ENCODE assay signal across 15 cellular contexts in genomic region chr14:102089621-102090343, GRCh38. TPM values are rescaled to one million over a fixed set of nuclear protein-coding genes. Genes with fewer than 3 reads are reported as not detected.
DNase-seq lines count a peak whose midpoint lies in the region; ATAC-seq, FAIRE-seq and TF ChIP-seq lines count a peak whose summit lies in the region.
"Had no signal": no experiment of that assay in that cellular context is flagged by ENCODE, and none has a peak within 500 bp of the region (broad histone marks: within the 10 kb centered on the region; RNA-seq: fewer than 3 reads in every experiment).

No MANE protein-coding gene starts in this region.

- H3K27me3 Mint-ChIP-seq in activated naive CD4-positive, alpha-beta T cell treated with anti-CD3 and anti-CD28 coated beads, Interleukin-2, amount 50 U/mL, for 24 hours, result no peaks in the 10 kb centered on the region
- H3K27me3 Mint-ChIP-seq in activated CD4-positive, alpha-beta memory T cell treated with anti-CD3 and anti-CD28 coated beads, Interleukin-2, amount 10 ng/mL, durations not matched to agents 7 days and 5 days, result no peaks in the 10 kb centered on the region

- H3K9ac ChIP-seq in HepG2 (ENCODE audit: insufficient read depth, low read depth, low read length) (no peak overlapping the region), SK-N-SH (no peak overlapping the region), colonic mucosa (ENCODE audit: low read depth in 2 of 2, low read length in 2 of 2) (no peak overlapping the region)

- intact Hi-C loops in HepG2 (cut with micrococcal nuclease; ENCODE audit: unreplicated experiment) (no loop called here), colonic mucosa (cut with DNase I) (loop anchor here (5.0 kb wide), 1 partner anchor 127 kb away; the partner anchor contains the start of gene DYNC1H1)

- no peak for DNase-seq in activated naive CD4-positive, alpha-beta T cell (lab: John Stamatoyannopoulos, UW)
- DNase-seq in activated CD4-positive, alpha-beta memory T cell treated with anti-CD3 and anti-CD28 coated beads, Interleukin-2, amount 10 ng/mL, durations not matched to agents 7 days and 5 days, result no peak
- DNase-seq in HepG2 (ENCODE audit: low spot score), result no peak
- DNase-seq in substantia nigra (lab: John Stamatoyannopoulos, UW), result no peak
- no peak for DNase-seq in SK-N-SH
- no peak for DNase-seq in colonic mucosa
- no peak for DNase-seq in MG63
- DNase-seq: GOT3, KG1, NCI-H1930, NCI-H774, psoas muscle, T-helper 9 cell had no signal

- peaks cover 21% of the 10 kb centered on the region for H3K4me1 Mint-ChIP-seq in activated naive CD4-positive, alpha-beta T cell treated with anti-CD3 and anti-CD28 coated beads, Interleukin-2, amount 50 U/mL, for 24 hours
- H3K4me1 Mint-ChIP-seq in activated CD4-positive, alpha-beta memory T cell treated with anti-CD3 and anti-CD28 coated beads, Interleukin-2, amount 10 ng/mL, durations not matched to agents 7 days and 5 days, result peaks cover 33% of the 10 kb centered on the region

- no peak for ATAC-seq in HepG2
- ATAC-seq: psoas muscle had no signal

- peaks cover 16% of the 10 kb centered on the region for H3K36me3 Mint-ChIP-seq in activated naive CD4-positive, alpha-beta T cell treated with anti-CD3 and anti-CD28 coated beads, Interleukin-2, amount 50 U/mL, for 24 hours
- H3K36me3 Mint-ChIP-seq in activated CD4-positive, alpha-beta memory T cell treated with anti-CD3 and anti-CD28 coated beads, Interleukin-2, amount 10 ng/mL, durations not matched to agents 7 days and 5 days (ENCODE audit: low read depth), result peaks cover 16% of the 10 kb centered on the region

- H3K9me3 Mint-ChIP-seq in activated naive CD4-positive, alpha-beta T cell treated with anti-CD3 and anti-CD28 coated beads, Interleukin-2, amount 50 U/mL, for 24 hours, result no peaks in the 10 kb centered on the region
- H3K9me3 Mint-ChIP-seq in activated CD4-positive, alpha-beta memory T cell treated with anti-CD3 and anti-CD28 coated beads, Interleukin-2, amount 10 ng/mL, durations not matched to agents 7 days and 5 days, result no peaks in the 10 kb centered on the region

- H3K4me2 ChIP-seq in HepG2 (ENCODE audit: low read depth, low read length) (no peak overlapping the region), SK-N-SH (no peak overlapping the region)

- H3K4me3 ChIP-seq in HepG2 (replicated peaks in 1 of 3; ENCODE audit: insufficient read depth in 1 of 3, low read depth in 2 of 3, low read length in 3 of 3) (no peak overlapping the region), SK-N-SH (ENCODE audit: low read depth in 2 of 2, low read length in 1 of 2) (no peak overlapping the region), colonic mucosa (no peak overlapping the region), MG63 (no peak overlapping the region)
- H3K4me3 ChIP-seq: psoas muscle had no signal

- H3K79me2 ChIP-seq in HepG2 (ENCODE audit: insufficient read depth, low read length), result peaks cover 21% of the 10 kb centered on the region
- peaks cover 20% of the 10 kb centered on the region for H3K79me2 ChIP-seq in SK-N-SH (ENCODE audit: insufficient read depth)

- no TSS peak for BruUV-seq in HepG2 (replicated peaks; lab: Mats Ljungman, UMichigan)

- H3K27ac Mint-ChIP-seq in activated naive CD4-positive, alpha-beta T cell treated with anti-CD3 and anti-CD28 coated beads, Interleukin-2, amount 50 U/mL, for 24 hours, result peak overlapping the region; percentile 71
- peak overlapping the region; percentile 40 for H3K27ac Mint-ChIP-seq in activated CD4-positive, alpha-beta memory T cell treated with anti-CD3 and anti-CD28 coated beads, Interleukin-2, amount 10 ng/mL, durations not matched to agents 7 days and 5 days

- in situ Hi-C loops in HepG2 (cut with HindIII; ENCODE audit: extremely low pct_ligation_motif_present, low pct_unique_long_range_greater_than_20kb), result loop anchor here (25.0 kb wide), 1 partner anchor 377 kb away; no protein-coding TSS in a partner anchor

- H3K27me3 ChIP-seq in HepG2 (ENCODE audit: control insufficient read depth in 1 of 2, insufficient read depth in 2 of 2, low read length in 2 of 2) (peaks cover 2 to 15% of the 10 kb centered on the region in 2 experiments; a peak in 2 of 5 replicates), SK-N-SH (ENCODE audit: insufficient read depth) (no peaks in the 10 kb centered on the region), colonic mucosa (no peaks in the 10 kb centered on the region), MG63 (no peaks in the 10 kb centered on the region)

- WGBS in HepG2 (ENCODE audit: low lambda C conversion rate), result 73% methylated on average over 11 of the region's 11 CpGs
- WGBS in SK-N-SH (ENCODE audit: low lambda C conversion rate), result 91% methylated on average over 9 of the region's 11 CpGs

- H3K36me3 ChIP-seq in HepG2 (replicated peaks in 1 of 2; ENCODE audit: control insufficient read depth in 1 of 2, insufficient read depth in 2 of 2, low read length in 2 of 2) (peaks cover 3 to 8% of the 10 kb centered on the region in 2 experiments; a peak in 4 of 5 replicates), SK-N-SH (replicated peaks in 1 of 2; ENCODE audit: control insufficient read depth in 1 of 2, insufficient read depth in 2 of 2, low read length in 1 of 2) (peaks cover 13 to 14% of the 10 kb centered on the region in 2 experiments), colonic mucosa (no peaks in the 10 kb centered on the region), MG63 (peaks cover 15% of the 10 kb centered on the region)

- peak overlapping the region; percentile 97 for H3K4me3 Mint-ChIP-seq in activated naive CD4-positive, alpha-beta T cell treated with anti-CD3 and anti-CD28 coated beads, Interleukin-2, amount 50 U/mL, for 24 hours
- H3K4me3 Mint-ChIP-seq in activated CD4-positive, alpha-beta memory T cell treated with anti-CD3 and anti-CD28 coated beads, Interleukin-2, amount 10 ng/mL, durations not matched to agents 7 days and 5 days, result peak overlapping the region; percentile 85

- no peak for TF ChIP-seq RAD21 in HepG2 (CRISPR knock-in tag; IDR thresholded peaks at IDR 0.05)
- no peak for TF ChIP-seq RAD21 in SK-N-SH (IDR thresholded peaks at IDR 0.05; ENCODE audit: low read length)

- POLR2A ChIA-PET in activated CD4-positive, alpha-beta memory T cell treated with anti-CD3 and anti-CD28 coated beads, Interleukin-2, amount 10 ng/mL, durations not matched to agents 7 days and 5 days (lab: Charles Lee), result interaction anchor here (1.1 to 2.1 kb wide), 5 partner anchors 11 to 141 kb away, joined by 3 to 16 read pairs (median 5); partner anchors contain the start of gene DYNC1H1
- POLR2A ChIA-PET in HepG2 (lab: Yijun Ruan, JAX), result interaction anchor here (1.7 kb wide), 1 partner anchor 15 kb away, joined by 3 read pairs; no protein-coding TSS in a partner anchor
- POLR2A ChIA-PET in SK-N-SH (lab: Yijun Ruan, JAX), result interaction anchor here (1.0 kb wide), 1 partner anchor 27 kb away, joined by 3 read pairs; no protein-coding TSS in a partner anchor

- H3K27ac ChIP-seq in HepG2 (ENCODE audit: extremely low read length, insufficient read depth, low read length) (no peak overlapping the region), substantia nigra (ENCODE audit: low read depth, low read length, poor library complexity, severe bottlenecking) (peak overlapping the region; percentile 9), SK-N-SH (ENCODE audit: low read depth in 2 of 2, low read length in 1 of 2) (no peak overlapping the region), colonic mucosa (no peak overlapping the region)
- H3K27ac ChIP-seq: psoas muscle had no signal

- TF ChIP-seq CTCF in HepG2 (CRISPR knock-in tag; IDR thresholded peaks at IDR 0.05) (no peak), SK-N-SH (IDR thresholded peaks at IDR 0.05) (no peak), colonic mucosa (IDR thresholded peaks at IDR 0.05) (no peak)

- no peak for TF ChIP-seq EP300 in HepG2 (IDR thresholded peaks at IDR 0.05; ENCODE audit: low read depth in 2 of 2, low read length in 2 of 2)
- no peak for TF ChIP-seq EP300 in HepG2 (CRISPR knock-in tag; IDR thresholded peaks at IDR 0.05; ENCODE audit: borderline replicate concordance)
- no peak for TF ChIP-seq EP300 in SK-N-SH (IDR thresholded peaks at IDR 0.05; ENCODE audit: borderline replicate concordance in 1 of 2, low read depth in 1 of 2, low read length in 1 of 2)

- no peaks in the 10 kb centered on the region for H3K9me2 ChIP-seq in SK-N-SH

- TF ChIP-seq POLR2A in HepG2 (IDR thresholded peaks at IDR 0.05; ENCODE audit: insufficient read depth in 1 of 2, low read depth in 2 of 2, low read length in 2 of 2), result no peak

- no peak overlapping the region for H2AFZ ChIP-seq in HepG2 (ENCODE audit: low read length)
- no peak overlapping the region for H2AFZ ChIP-seq in SK-N-SH (ENCODE audit: low read depth)

- FAIRE-seq in HepG2 (lab: Jason Lieb, UNC), result no peak
- FAIRE-seq: GM12891 had no signal

- H3F3A ChIP-seq in SK-N-SH (replicated peaks; ENCODE audit: insufficient read depth), result no peaks in the 10 kb centered on the region

- H3K4me1 ChIP-seq in HepG2 (ENCODE audit: insufficient read depth, low read length), result peaks cover 30% of the 10 kb centered on the region
- peaks cover 11 to 20% of the 10 kb centered on the region in 2 experiments for H3K4me1 ChIP-seq in SK-N-SH (ENCODE audit: control insufficient read depth in 1 of 2, insufficient read depth in 2 of 2, low read depth in 1 of 2, low read length in 1 of 2)
- H3K4me1 ChIP-seq in colonic mucosa, result peaks cover 4% of the 10 kb centered on the region

- H3K9me3 ChIP-seq in HepG2 (ENCODE audit: low read length) (no peaks in the 10 kb centered on the region), SK-N-SH (no peaks in the 10 kb centered on the region), colonic mucosa (no peaks in the 10 kb centered on the region), MG63 (no peaks in the 10 kb centered on the region)
- H3K9me3 ChIP-seq: psoas muscle had no signal

- CTCF ChIA-PET in activated CD4-positive, alpha-beta memory T cell treated with anti-CD3 and anti-CD28 coated beads, Interleukin-2, amount 10 ng/mL, durations not matched to agents 7 days and 5 days (lab: Charles Lee), result interaction anchor here (0.9 to 1.5 kb wide), 2 partner anchors 8 to 27 kb away, joined by 3 to 4 read pairs; no protein-coding TSS in a partner anchor
- CTCF ChIA-PET in HepG2 (lab: Yijun Ruan, JAX; ENCODE audit: low intra/inter-chr PET ratio, low total read pairs) (interaction anchor here (0.5 kb wide), 1 partner anchor 23 kb away, joined by 3 read pairs; no protein-coding TSS in a partner anchor), SK-N-SH (lab: Yijun Ruan, JAX) (interaction anchor here (0.5 to 1.2 kb wide), 3 partner anchors 69 to 227 kb away, joined by 3 to 5 read pairs (median 4); no protein-coding TSS in a partner anchor)

- H4K20me1 ChIP-seq in HepG2 (ENCODE audit: insufficient read depth, low read length), result peaks cover 15% of the 10 kb centered on the region
- H4K20me1 ChIP-seq in SK-N-SH (ENCODE audit: insufficient read depth), result peaks cover 14% of the 10 kb centered on the region

RNA-seq across cellular contexts. Expression of gene HSP90AA1, which starts 2.9 kb away (rescaled TPM):
- total RNA-seq in activated CD4-positive, alpha-beta memory T cell treated with anti-CD3 and anti-CD28 coated beads, Interleukin-2, amount 10 ng/mL, durations not matched to agents 7 days and 5 days, result 100 to 1,000 TPM; 466 to 472 TPM
- total RNA-seq in HepG2 (2016; rRNA removed; fragmentation: Illumina TruSeq; extraction: Trizol), result 636 and 1,509 TPM in 2 replicates
- total RNA-seq in HepG2 (2016; cell fraction: cytosol; rRNA removed; fragmentation: Illumina TruSeq; extraction: Trizol; ENCODE audit: low read depth), result 68.9 and 73.7 TPM in 2 replicates
- 651 and 1,441 TPM in 2 replicates for total RNA-seq in HepG2 (2016; cell fraction: insoluble cytoplasmic fraction; rRNA removed; fragmentation: Illumina TruSeq; extraction: Trizol)
- 133 and 157 TPM in 2 replicates for total RNA-seq in HepG2 (2016; cell fraction: membrane; rRNA removed; fragmentation: Illumina TruSeq; extraction: Trizol)
- total RNA-seq in HepG2 (2016; cell fraction: nucleus; rRNA removed; fragmentation: Illumina TruSeq; extraction: Trizol), result 507 and 548 TPM in 2 replicates
- 205 and 262 TPM in 2 replicates for polyA plus RNA-seq in HepG2 (2011; rRNA removed)
- polyA plus RNA-seq in HepG2 (2011; cell fraction: cytosol; rRNA removed), result 127 and 221 TPM in 2 replicates
- 46.7 and 79.9 TPM in 2 replicates for polyA plus RNA-seq in HepG2 (2011; cell fraction: nucleus; rRNA removed)
- polyA plus RNA-seq in HepG2 (2012), result 319 and 504 TPM in 2 replicates
- polyA plus RNA-seq in HepG2 (2016; cell fraction: cytosol; fragmentation: Illumina TruSeq; extraction: Trizol; ENCODE audit: low read depth), result 49.1 and 55.8 TPM in 2 replicates
- 1,691 and 1,814 TPM in 2 replicates for polyA plus RNA-seq in HepG2 (2016; cell fraction: insoluble cytoplasmic fraction; fragmentation: Illumina TruSeq; extraction: Trizol; ENCODE audit: low read depth)
- polyA plus RNA-seq in HepG2 (2016; cell fraction: membrane; fragmentation: Illumina TruSeq; extraction: Trizol; ENCODE audit: low read depth), result 108 and 125 TPM in 2 replicates
- polyA plus RNA-seq in HepG2 (2016; cell fraction: nucleus; fragmentation: Illumina TruSeq; extraction: Trizol; ENCODE audit: insufficient read depth, low read depth), result 669 and 675 TPM in 2 replicates
- polyA minus RNA-seq in HepG2 (2011; rRNA and poly(A)+ RNA removed; ENCODE audit: low replicate concordance), result 117 and 458 TPM in 2 replicates
- 494 and 532 TPM in 2 replicates for polyA minus RNA-seq in HepG2 (2011; cell fraction: cytosol; rRNA and poly(A)+ RNA removed)
- 134 and 221 TPM in 2 replicates for polyA minus RNA-seq in HepG2 (2011; cell fraction: nucleus; rRNA and poly(A)+ RNA removed)
- 269 and 298 TPM in 2 replicates for polyA plus RNA-seq in SK-N-SH (2012; rRNA removed)
- 408 and 501 TPM in 2 replicates for polyA plus RNA-seq in SK-N-SH (2012; cell fraction: cytosol; rRNA removed)
- 123 and 208 TPM in 2 replicates for polyA plus RNA-seq in SK-N-SH (2012; cell fraction: nucleus; rRNA removed)
- 1,000 to 10,000 TPM in 1 of 2 donors, 100 to 1,000 TPM in 1; 357 to 1,349 TPM for total RNA-seq in colonic mucosa
- total RNA-seq in MG63 (2014; rRNA removed; shearing (Covaris generic); ENCODE audit: low replicate concordance), result 158 and 180 TPM in 2 replicates

RNA-seq across cellular contexts. Expression of gene WDR20, which starts 49.9 kb away (rescaled TPM):
- 10 to 100 TPM; 28.3 to 31.9 TPM for total RNA-seq in activated CD4-positive, alpha-beta memory T cell treated with anti-CD3 and anti-CD28 coated beads, Interleukin-2, amount 10 ng/mL, durations not matched to agents 7 days and 5 days
- total RNA-seq in HepG2 (2016; rRNA removed; fragmentation: Illumina TruSeq; extraction: Trizol), result 23.2 and 30.5 TPM in 2 replicates
- 24.1 and 25.7 TPM in 2 replicates for total RNA-seq in HepG2 (2016; cell fraction: cytosol; rRNA removed; fragmentation: Illumina TruSeq; extraction: Trizol; ENCODE audit: low read depth)
- total RNA-seq in HepG2 (2016; cell fraction: insoluble cytoplasmic fraction; rRNA removed; fragmentation: Illumina TruSeq; extraction: Trizol), result 25.8 and 28.7 TPM in 2 replicates
- 29.7 and 34.1 TPM in 2 replicates for total RNA-seq in HepG2 (2016; cell fraction: membrane; rRNA removed; fragmentation: Illumina TruSeq; extraction: Trizol)
- 22.4 and 24.2 TPM in 2 replicates for total RNA-seq in HepG2 (2016; cell fraction: nucleus; rRNA removed; fragmentation: Illumina TruSeq; extraction: Trizol)
- polyA plus RNA-seq in HepG2 (2011; rRNA removed), result 10.4 and 11.6 TPM in 2 replicates
- polyA plus RNA-seq in HepG2 (2011; cell fraction: cytosol; rRNA removed), result 9.4 and 10.2 TPM in 2 replicates
- polyA plus RNA-seq in HepG2 (2011; cell fraction: nucleus; rRNA removed), result 11.4 and 12.2 TPM in 2 replicates
- polyA plus RNA-seq in HepG2 (2012), result 10.7 and 12.8 TPM in 2 replicates
- 3.0 and 3.7 TPM in 2 replicates for polyA plus RNA-seq in HepG2 (2016; cell fraction: cytosol; fragmentation: Illumina TruSeq; extraction: Trizol; ENCODE audit: low read depth)
- polyA plus RNA-seq in HepG2 (2016; cell fraction: insoluble cytoplasmic fraction; fragmentation: Illumina TruSeq; extraction: Trizol; ENCODE audit: low read depth), result 25.3 and 26.3 TPM in 2 replicates
- polyA plus RNA-seq in HepG2 (2016; cell fraction: membrane; fragmentation: Illumina TruSeq; extraction: Trizol; ENCODE audit: low read depth), result 7.5 and 8.4 TPM in 2 replicates
- 25.1 and 26.7 TPM in 2 replicates for polyA plus RNA-seq in HepG2 (2016; cell fraction: nucleus; fragmentation: Illumina TruSeq; extraction: Trizol; ENCODE audit: insufficient read depth, low read depth)
- polyA minus RNA-seq in HepG2 (2011; rRNA and poly(A)+ RNA removed; ENCODE audit: low replicate concordance), result 27.9 and 31.3 TPM in 2 replicates
- polyA minus RNA-seq in HepG2 (2011; cell fraction: cytosol; rRNA and poly(A)+ RNA removed), result 14.9 and 18.5 TPM in 2 replicates
- polyA minus RNA-seq in HepG2 (2011; cell fraction: nucleus; rRNA and poly(A)+ RNA removed), result 27.6 and 29.8 TPM in 2 replicates
- 12.4 and 17.2 TPM in 2 replicates for polyA plus RNA-seq in SK-N-SH (2012; rRNA removed)
- 11.3 and 12.9 TPM in 2 replicates for polyA plus RNA-seq in SK-N-SH (2012; cell fraction: cytosol; rRNA removed)
- 13.3 and 18.9 TPM in 2 replicates for polyA plus RNA-seq in SK-N-SH (2012; cell fraction: nucleus; rRNA removed)
- 10 to 100 TPM; 30.0 to 31.2 TPM for total RNA-seq in colonic mucosa
- total RNA-seq in MG63 (2014; rRNA removed; shearing (Covaris generic); ENCODE audit: low replicate concordance), result 11.2 and 11.8 TPM in 2 replicates
